ENCODE assay signal across 12 cellular contexts in genomic region chr11:48248902-48249301, GRCh38. TPM values are rescaled to one million over a fixed set of nuclear protein-coding genes. Genes with fewer than 3 reads are reported as not detected.
"Had no signal": no experiment of that assay in that cellular context is flagged by ENCODE, and none has a peak within 500 bp of the region (broad histone marks: within the 10 kb centered on the region; RNA-seq: fewer than 3 reads in every experiment).

No MANE protein-coding gene starts in this region.

- H3K27ac ChIP-seq: GM23248 had no signal

- H3K4me3 ChIP-seq: GM23248, GM23338, HAP-1 had no signal

- H2AFZ ChIP-seq: GM23248, GM23338 had no signal

- H3K9me3 ChIP-seq: HAP-1 had no signal

- H3K4me1 ChIP-seq: HAP-1 had no signal

- ATAC-seq: GM23338, HCT116 had no signal

- H3K36me3 ChIP-seq: HAP-1 had no signal

- FAIRE-seq: H1, H54 had no signal

- H3K9ac ChIP-seq: GM23248 had no signal

- H3K4me2 ChIP-seq: GM23338 had no signal

- DNase-seq: GM23248, GOT3, H7, H9, HCEC 1CT, HFFc6 had no signal

RNA-seq across cellular contexts. Expression of gene OR4X2, which starts 4.0 kb away (rescaled TPM):
- total RNA-seq: GM23248, GM23338, H1, H4, H7, H9, HFFc6 had no signal
- polyA plus RNA-seq: GM23248, GM23338, H1 had no signal

RNA-seq across cellular contexts. Expression of gene OR4X1, which starts 14.8 kb away (rescaled TPM):
- total RNA-seq: GM23248, GM23338, H1, H4, H7, H9, HFFc6 had no signal
- polyA plus RNA-seq: GM23248, GM23338, H1 had no signal

RNA-seq across cellular contexts. Expression of gene OR4B1, which starts 32.3 kb away (rescaled TPM):
- total RNA-seq: GM23248, GM23338, H1, H4, H7, H9, HFFc6 had no signal
- polyA plus RNA-seq: GM23248, GM23338, H1 had no signal

RNA-seq across cellular contexts. Expression of gene OR4S1, which starts 57.1 kb away (rescaled TPM):
- total RNA-seq: GM23248, GM23338, H1, H4, H7, H9, HFFc6 had no signal
- polyA plus RNA-seq: GM23248, GM23338, H1 had no signal
